ENCODE assay signal across 1 cellular context in genomic region chr11:110833033-110833484, GRCh38.
TF ChIP-seq lines count a peak whose summit lies in the region.

No MANE protein-coding gene starts in this region.

TF ChIP-seq in IMR-90, 13 proteins besides CTCF, POLR2A, EP300 and RAD21 (continued from another document):
- TF ChIP-seq, protein P1, sequence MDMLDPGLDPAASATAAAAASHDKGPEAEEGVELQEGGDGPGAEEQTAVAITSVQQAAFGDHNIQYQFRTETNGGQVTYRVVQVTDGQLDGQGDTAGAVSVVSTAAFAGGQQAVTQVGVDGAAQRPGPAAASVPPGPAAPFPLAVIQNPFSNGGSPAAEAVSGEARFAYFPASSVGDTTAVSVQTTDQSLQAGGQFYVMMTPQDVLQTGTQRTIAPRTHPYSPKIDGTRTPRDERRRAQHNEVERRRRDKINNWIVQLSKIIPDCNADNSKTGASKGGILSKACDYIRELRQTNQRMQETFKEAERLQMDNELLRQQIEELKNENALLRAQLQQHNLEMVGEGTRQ (IDR thresholded peaks at IDR 0.05; ENCODE audit: low read depth, low read length) = no peak
- peak; percentile 65; the same call in 1 of the 2 replicates for TF ChIP-seq FOS (IDR thresholded peaks at IDR 0.05; ENCODE audit: low read depth, low read length)
